ENCODE assay signal across 8 cellular contexts in the genomic region with DNA sequence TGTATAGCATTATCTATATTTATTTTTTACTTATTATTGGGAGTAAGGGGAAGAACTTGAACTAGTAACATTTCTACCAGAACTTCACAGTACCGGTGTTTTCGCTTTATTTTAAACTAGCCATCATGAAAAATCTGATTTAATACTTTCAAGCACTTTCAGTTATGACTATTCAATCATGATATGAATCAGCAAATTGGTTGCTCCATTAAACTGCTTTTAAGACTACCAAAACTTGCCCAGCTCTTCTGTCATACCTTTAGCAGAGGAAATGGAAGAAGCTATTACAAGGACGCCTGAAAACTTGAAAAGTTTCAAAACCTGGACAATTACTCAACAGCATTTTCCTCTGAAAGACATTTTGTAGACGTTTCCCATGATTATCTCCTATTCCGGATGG. TPM values are rescaled to one million over a fixed set of nuclear protein-coding genes. Genes with fewer than 3 reads are reported as not detected.
A peak's percentile ranks its signal among the peaks of the same experiment; 100 is the strongest.
DNase-seq lines count a peak whose midpoint lies in the region; ATAC-seq and TF ChIP-seq lines count a peak whose summit lies in the region.

No MANE protein-coding gene starts in this region.

- intact Hi-C loops in activated T-helper 2 cell treated with anti-CD3 and anti-CD28 coated beads, Interferon-gamma antibody, Interleukin-2, Interleukin-4, amounts not matched to agents 10 μg/mL and 5 μg/mL and 100 μg/mL, durations not matched to agents 14 hours and 24 hours and 36 hours (cut with micrococcal nuclease): no loop called here
- intact Hi-C loops in right lobe of liver (cut with DNase I): no loop called here
- intact Hi-C loops in transverse colon (cut with DNase I; ENCODE audit: low total_unique reads): loop anchor here (10.0 kb wide), 1 partner anchor 984 kb away; no protein-coding TSS in a partner anchor

- peak overlapping the region; percentile 87 for H3K27ac Mint-ChIP-seq in activated naive CD4-positive, alpha-beta T cell treated with anti-CD3 and anti-CD28 coated beads, Interleukin-2, amount 50 U/mL, for 24 hours
- no peak overlapping the region for H3K27ac Mint-ChIP-seq in activated T-helper 2 cell treated with anti-CD3 and anti-CD28 coated beads, Interferon-gamma antibody, Interleukin-2, Interleukin-4, amounts not matched to agents 10 μg/mL and 5 μg/mL and 100 μg/mL, durations not matched to agents 14 hours and 24 hours and 36 hours

- no peaks in the 10 kb centered on the region for H3K9me3 Mint-ChIP-seq in activated naive CD4-positive, alpha-beta T cell treated with anti-CD3 and anti-CD28 coated beads, Interleukin-2, amount 50 U/mL, for 24 hours
- no peaks in the 10 kb centered on the region for H3K9me3 Mint-ChIP-seq in activated T-helper 2 cell treated with anti-CD3 and anti-CD28 coated beads, Interferon-gamma antibody, Interleukin-2, Interleukin-4, amounts not matched to agents 10 μg/mL and 5 μg/mL and 100 μg/mL, durations not matched to agents 14 hours and 24 hours and 36 hours

- H3K4me1 ChIP-seq in right lobe of liver (peaks cover 0 to 8% (median 0%) of the 10 kb centered on the region in 4 donors), transverse colon (peaks cover 0 to 52% (median 11%) of the 10 kb centered on the region in 4 donors)

- no peaks in the 10 kb centered on the region for H3K27me3 Mint-ChIP-seq in activated naive CD4-positive, alpha-beta T cell treated with anti-CD3 and anti-CD28 coated beads, Interleukin-2, amount 50 U/mL, for 24 hours
- peaks cover 47% of the 10 kb centered on the region for H3K27me3 Mint-ChIP-seq in activated T-helper 2 cell treated with anti-CD3 and anti-CD28 coated beads, Interferon-gamma antibody, Interleukin-2, Interleukin-4, amounts not matched to agents 10 μg/mL and 5 μg/mL and 100 μg/mL, durations not matched to agents 14 hours and 24 hours and 36 hours (ENCODE audit: low read depth)

- ATAC-seq in right lobe of liver: no peak
- ATAC-seq in HG03139 (IDR thresholded peaks at IDR 0.05; ENCODE audit: unreplicated experiment): no peak

- H3K27ac ChIP-seq in right lobe of liver: no peak overlapping the region
- peak overlapping the region; percentile 76 to 86 (median 82) for H3K27ac ChIP-seq in transverse colon

- H3K36me3 ChIP-seq in right lobe of liver (no peaks in the 10 kb centered on the region), transverse colon (no peaks in the 10 kb centered on the region)

- peaks cover 51% of the 10 kb centered on the region for H3K4me1 Mint-ChIP-seq in activated naive CD4-positive, alpha-beta T cell treated with anti-CD3 and anti-CD28 coated beads, Interleukin-2, amount 50 U/mL, for 24 hours
- peaks cover 19% of the 10 kb centered on the region for H3K4me1 Mint-ChIP-seq in activated T-helper 2 cell treated with anti-CD3 and anti-CD28 coated beads, Interferon-gamma antibody, Interleukin-2, Interleukin-4, amounts not matched to agents 10 μg/mL and 5 μg/mL and 100 μg/mL, durations not matched to agents 14 hours and 24 hours and 36 hours (ENCODE audit: low read depth)

- no peak for TF ChIP-seq EP300 in transverse colon (IDR thresholded peaks at IDR 0.05; ENCODE audit: low read depth)

- 42% methylated on average over 5 of the region's 5 CpGs for WGBS in right lobe of liver (ENCODE audit: insufficient coverage, low coverage, low lambda C conversion rate, missing lambda C conversion rate)
- WGBS in transverse colon (ENCODE audit: low coverage in 1 of 2), 2 donors: 62 to 63% methylated on average over 5 of the region's 5 CpGs

- TF ChIP-seq POLR2A in right lobe of liver (IDR thresholded peaks at IDR 0.05): no peak
- TF ChIP-seq POLR2A in transverse colon (IDR thresholded peaks at IDR 0.05): no peak

- H3K27me3 ChIP-seq in right lobe of liver (no peaks in the 10 kb centered on the region), transverse colon (no peaks in the 10 kb centered on the region)

- H3K9me3 ChIP-seq in right lobe of liver (no peaks in the 10 kb centered on the region), transverse colon (no peaks in the 10 kb centered on the region)

- DNase-seq in activated naive CD4-positive, alpha-beta T cell treated with anti-CD3 and anti-CD28 coated beads, Interleukin-2, amount 50 U/mL, for 16 hours: no peak
- DNase-seq in activated T-helper 2 cell treated with anti-CD3 and anti-CD28 coated beads, Interferon-gamma antibody, Interleukin-2, Interleukin-4, amounts not matched to agents 10 μg/mL and 5 μg/mL and 100 μg/mL, durations not matched to agents 14 hours and 24 hours and 36 hours (ENCODE audit: low spot score): no peak
- DNase-seq in right lobe of liver: no peak
- no peak for DNase-seq in transverse colon
- no peak for DNase-seq in middle frontal gyrus (ENCODE audit: extremely low spot score, low spot score)
- no peak for DNase-seq in NCI-H510A (lab: John Stamatoyannopoulos, UW)

- peaks cover 4% of the 10 kb centered on the region for H3K36me3 Mint-ChIP-seq in activated naive CD4-positive, alpha-beta T cell treated with anti-CD3 and anti-CD28 coated beads, Interleukin-2, amount 50 U/mL, for 24 hours
- no peaks in the 10 kb centered on the region for H3K36me3 Mint-ChIP-seq in activated T-helper 2 cell treated with anti-CD3 and anti-CD28 coated beads, Interferon-gamma antibody, Interleukin-2, Interleukin-4, amounts not matched to agents 10 μg/mL and 5 μg/mL and 100 μg/mL, durations not matched to agents 14 hours and 24 hours and 36 hours (ENCODE audit: low read depth)

- H3K4me3 ChIP-seq in right lobe of liver: peak overlapping the region in 2 of 3 donors; percentile 59
- H3K4me3 ChIP-seq in transverse colon: peak overlapping the region in 1 of 4 donors; percentile 75

- in situ Hi-C loops in transverse colon (cut with MboI; ENCODE audit: low pct_ligation_motif_present in 1 of 4, low pct_unique_long_range_greater_than_20kb in 1 of 4, low sequenced_read_pairs in 3 of 4): no loop called here

- TF ChIP-seq CTCF in right lobe of liver (IDR thresholded peaks at IDR 0.05) (no peak), transverse colon (IDR thresholded peaks at IDR 0.05) (no peak)

- H3K4me3 Mint-ChIP-seq in activated naive CD4-positive, alpha-beta T cell treated with anti-CD3 and anti-CD28 coated beads, Interleukin-2, amount 50 U/mL, for 24 hours: peak overlapping the region; percentile 83
- peak overlapping the region; percentile 65 for H3K4me3 Mint-ChIP-seq in activated T-helper 2 cell treated with anti-CD3 and anti-CD28 coated beads, Interferon-gamma antibody, Interleukin-2, Interleukin-4, amounts not matched to agents 10 μg/mL and 5 μg/mL and 100 μg/mL, durations not matched to agents 14 hours and 24 hours and 36 hours (ENCODE audit: low read depth)

RNA-seq across cellular contexts. Expression of gene JAZF1, which starts 2.1 kb away (rescaled TPM):
- 3.9 TPM in 2 replicates for total RNA-seq in activated T-helper 2 cell treated with anti-CD3 and anti-CD28 coated beads, Interferon-gamma antibody, Interleukin-2, Interleukin-4, amounts not matched to agents 10 μg/mL and 5 μg/mL and 100 μg/mL, durations not matched to agents 14 hours and 24 hours and 36 hours
- total RNA-seq in right lobe of liver (10 to 100 TPM in 1 of 6 experiments, 1 to 10 TPM in 5; 4.8 to 20.9 (median 6.9) TPM), transverse colon (10 to 100 TPM; 11.0 to 12.2 (median 11.5) TPM)

Comparison
In these comparisons a context has a peak if more than half of its experiments do, and no peak if none do; other contexts are left out.
1. H3K27ac ChIP-seq: peak in transverse colon (4 of 4); none in right lobe of liver (0 of 3).